ENCODE assay signal across 12 cellular contexts in genomic region chr1:209641216-209642181, GRCh38. TPM values are rescaled to one million over a fixed set of nuclear protein-coding genes. Genes with fewer than 3 reads are reported as not detected.
A peak's percentile ranks its signal among the peaks of the same experiment; 100 is the strongest.
DNase-seq lines count a peak whose midpoint lies in the region; ATAC-seq and TF ChIP-seq lines count a peak whose summit lies in the region.
"Had no signal": no experiment of that assay in that cellular context is flagged by ENCODE, and none has a peak within 500 bp of the region (broad histone marks: within the 10 kb centered on the region; RNA-seq: fewer than 3 reads in every experiment).

No MANE protein-coding gene starts in this region.

- peak overlapping the region; percentile 80 for H3K27ac Mint-ChIP-seq in mesothelial cell of epicardium
- no peak overlapping the region for H3K27ac Mint-ChIP-seq in stimulated activated naive B cell treated with anti-CD40 and anti-IgM and Interleukin-4, amounts not matched to agents 10 μg/mL and 1 μg/mL and 100 μg/mL, for 72 hours
- H3K27ac Mint-ChIP-seq in CD4-positive, alpha-beta memory T cell: peak overlapping the region in 1 of 7 donors; percentile 52

- H3K4me3 Mint-ChIP-seq in mesothelial cell of epicardium: no peak overlapping the region
- no peak overlapping the region for H3K4me3 Mint-ChIP-seq in stimulated activated naive B cell treated with anti-CD40 and anti-IgM and Interleukin-4, amounts not matched to agents 10 μg/mL and 1 μg/mL and 100 μg/mL, for 72 hours
- no peak overlapping the region for H3K4me3 Mint-ChIP-seq in CD4-positive, alpha-beta memory T cell

- H3K27me3 ChIP-seq in SJCRH30 (no peaks in the 10 kb centered on the region), esophagus squamous epithelium (peaks cover 0 to 5% (median 0%) of the 10 kb centered on the region in 4 donors)
- no peaks in the 10 kb centered on the region for H3K27me3 ChIP-seq in CD4-positive, alpha-beta memory T cell (ENCODE audit: insufficient read depth, low read length)

- POLR2A ChIA-PET in CD4-positive, alpha-beta memory T cell (lab: Charles Lee; ENCODE audit: partially characterized antibody): no interaction called here

- H3K27ac ChIP-seq in SJCRH30 (peak overlapping the region; percentile 71), esophagus squamous epithelium (peak overlapping the region; percentile 38 to 83 (median 70)), temporal lobe (ENCODE audit: low read depth, low read length) (peak overlapping the region; percentile 23)
- no peak overlapping the region for H3K27ac ChIP-seq in CD4-positive, alpha-beta memory T cell (ENCODE audit: low read depth, low read length)

- no peak for ATAC-seq in stimulated activated naive B cell treated with anti-CD40 and anti-IgM and Interleukin-4, amounts not matched to agents 10 μg/mL and 1 μg/mL and 100 μg/mL, for 72 hours (replicated peaks)

- CTCF ChIA-PET in CD4-positive, alpha-beta memory T cell (lab: Charles Lee; ENCODE audit: partially characterized antibody): interaction anchor here (1.0 to 3.9 kb wide), 2 partner anchors 11 to 17 kb away, joined by 4 to 17 read pairs; no protein-coding TSS in a partner anchor

- H3K9me3 ChIP-seq in SJCRH30 (replicated peaks) (no peaks in the 10 kb centered on the region), esophagus squamous epithelium (no peaks in the 10 kb centered on the region)
- H3K9me3 ChIP-seq in CD4-positive, alpha-beta memory T cell (ENCODE audit: control insufficient read depth in 1 of 2, low read length in 2 of 2): no peaks in the 10 kb centered on the region

- 48 to 60% methylated on average over 5 to 7 of the region's 10 CpGs for WGBS in esophagus squamous epithelium, 2 donors

- no peak overlapping the region for H3K4me3 ChIP-seq in SJCRH30
- H3K4me3 ChIP-seq in esophagus squamous epithelium: no peak overlapping the region
- no peak overlapping the region for H3K4me3 ChIP-seq in CD4-positive, alpha-beta memory T cell (ENCODE audit: low read length in 2 of 2)

- DNase-seq in SJCRH30: peak; percentile 81 to 88
- DNase-seq in esophagus squamous epithelium (lab: John Stamatoyannopoulos, UW): no peak
- no peak for DNase-seq in mesothelial cell of epicardium (ENCODE audit: low spot score in 2 of 2, unreplicated experiment in 2 of 2)
- DNase-seq in activated T-cell treated with anti-CD3 and anti-CD28 coated beads, Interleukin-2, amount 50 U/mL, for 48 hours: no peak
- no peak for DNase-seq in stimulated activated naive B cell treated with anti-CD40 and anti-IgM and Interleukin-4, amounts not matched to agents 10 μg/mL and 1 μg/mL and 100 μg/mL, for 72 hours
- DNase-seq in NCI-H526 treated with DMSO at 0.1 percent for 48 hours (lab: John Stamatoyannopoulos, UW): no peak
- DNase-seq in CD4-positive, alpha-beta memory T cell: no peak
- DNase-seq: activated CD4-positive, alpha-beta T cell treated with anti-CD3 and anti-CD28 coated beads for 4 hours; dermis blood vessel endothelial cell; DMS79 treated with DMSO at 0.1 percent for 48 hours; mesendoderm had no signal

- H3K36me3 ChIP-seq in SJCRH30 (no peaks in the 10 kb centered on the region), esophagus squamous epithelium (peaks cover 0 to 19% (median 0%) of the 10 kb centered on the region in 3 donors)
- no peaks in the 10 kb centered on the region for H3K36me3 ChIP-seq in CD4-positive, alpha-beta memory T cell (ENCODE audit: insufficient read depth, low read length)

- peaks cover 3% of the 10 kb centered on the region for H3K27me3 Mint-ChIP-seq in mesothelial cell of epicardium (ENCODE audit: low read depth)
- peaks cover 18 to 35% of the 10 kb centered on the region in 2 donors for H3K27me3 Mint-ChIP-seq in stimulated activated naive B cell treated with anti-CD40 and anti-IgM and Interleukin-4, amounts not matched to agents 10 μg/mL and 1 μg/mL and 100 μg/mL, for 72 hours
- H3K27me3 Mint-ChIP-seq in CD4-positive, alpha-beta memory T cell: no peaks in the 10 kb centered on the region

- H3K4me1 ChIP-seq in SJCRH30: peaks cover 33% of the 10 kb centered on the region
- peaks cover 29 to 68% (median 42%) of the 10 kb centered on the region in 3 donors for H3K4me1 ChIP-seq in esophagus squamous epithelium
- no peaks in the 10 kb centered on the region for H3K4me1 ChIP-seq in CD4-positive, alpha-beta memory T cell (ENCODE audit: insufficient read depth, low read length)

- peaks cover 35% of the 10 kb centered on the region for H3K4me1 Mint-ChIP-seq in mesothelial cell of epicardium
- H3K4me1 Mint-ChIP-seq in stimulated activated naive B cell treated with anti-CD40 and anti-IgM and Interleukin-4, amounts not matched to agents 10 μg/mL and 1 μg/mL and 100 μg/mL, for 72 hours: peaks cover 0 to 3% of the 10 kb centered on the region in 2 donors
- H3K4me1 Mint-ChIP-seq in CD4-positive, alpha-beta memory T cell: peaks cover 0 to 3% (median under 1%) of the 10 kb centered on the region in 4 donors

- TF ChIP-seq POLR2A in esophagus squamous epithelium (IDR thresholded peaks at IDR 0.05): no peak

- no peaks in the 10 kb centered on the region for H3K36me3 Mint-ChIP-seq in mesothelial cell of epicardium
- H3K36me3 Mint-ChIP-seq in stimulated activated naive B cell treated with anti-CD40 and anti-IgM and Interleukin-4, amounts not matched to agents 10 μg/mL and 1 μg/mL and 100 μg/mL, for 72 hours: no peaks in the 10 kb centered on the region
- no peaks in the 10 kb centered on the region for H3K36me3 Mint-ChIP-seq in CD4-positive, alpha-beta memory T cell

- intact Hi-C loops in esophagus squamous epithelium (cut with DNase I): no loop called here
- intact Hi-C loops in CD4-positive, alpha-beta memory T cell (cut with micrococcal nuclease): no loop called here

- TF ChIP-seq CTCF in esophagus squamous epithelium (IDR thresholded peaks at IDR 0.05) (no peak), mesothelial cell of epicardium (IDR thresholded peaks at IDR 0.05; ENCODE audit: unreplicated experiment) (no peak)

- H3K9me3 Mint-ChIP-seq in mesothelial cell of epicardium: no peaks in the 10 kb centered on the region
- H3K9me3 Mint-ChIP-seq in stimulated activated naive B cell treated with anti-CD40 and anti-IgM and Interleukin-4, amounts not matched to agents 10 μg/mL and 1 μg/mL and 100 μg/mL, for 72 hours: no peaks in the 10 kb centered on the region
- no peaks in the 10 kb centered on the region for H3K9me3 Mint-ChIP-seq in CD4-positive, alpha-beta memory T cell

RNA-seq across cellular contexts. Expression of gene LAMB3, which starts 10.7 kb away (rescaled TPM):
- total RNA-seq in SJCRH30 (2014; rRNA removed; shearing (Covaris generic)): 8.9 and 9.1 TPM in 2 replicates
- total RNA-seq in esophagus squamous epithelium (100 to 1,000 TPM in 3 of 4 donors, 10 to 100 TPM in 1; 65.4 to 121 (median 113) TPM), mesothelial cell of epicardium (34.7 to 37.0 TPM (median 37.0 TPM) in 3 replicates), temporal lobe (0.74 TPM)
- total RNA-seq in CD4-positive, alpha-beta memory T cell: under 1 TPM; 0.38 to 0.69 TPM
- polyA plus RNA-seq in CD4-positive, alpha-beta memory T cell: under 1 TPM in 1 of 2 donors, not detected in 1; 0.18 TPM

RNA-seq across cellular contexts. Expression of gene G0S2, which starts 33.7 kb away (rescaled TPM):
- 1.3 and 1.8 TPM in 2 replicates for total RNA-seq in SJCRH30 (2014; rRNA removed; shearing (Covaris generic))
- total RNA-seq in esophagus squamous epithelium (10 to 100 TPM in 1 of 4 donors, 1 to 10 TPM in 3; 6.7 to 25.2 (median 7.1) TPM), mesothelial cell of epicardium (3.6 to 5.6 TPM (median 4.1 TPM) in 3 replicates), temporal lobe (2.5 TPM)
- total RNA-seq in CD4-positive, alpha-beta memory T cell: 1 to 10 TPM in 1 of 2 experiments, not detected in 1; 1.2 TPM
- polyA plus RNA-seq in CD4-positive, alpha-beta memory T cell: 1 to 10 TPM in 1 of 2 donors, under 1 TPM in 1; 0.58 to 2.0 TPM

RNA-seq across cellular contexts. Expression of gene CAMK1G, which starts 58.0 kb away (rescaled TPM):
- not detected in 2 replicates for total RNA-seq in SJCRH30 (2014; rRNA removed; shearing (Covaris generic))
- total RNA-seq in esophagus squamous epithelium (under 1 TPM in 1 of 4 donors, not detected in 3; 0.19 TPM), mesothelial cell of epicardium (3.8 to 5.2 TPM (median 4.5 TPM) in 3 replicates), temporal lobe (3.4 TPM)
- total RNA-seq in CD4-positive, alpha-beta memory T cell: not detected
- not detected for polyA plus RNA-seq in CD4-positive, alpha-beta memory T cell
- total RNA-seq: dermis blood vessel endothelial cell had no signal

Comparison
In these comparisons a context has a peak if more than half of its experiments do, and no peak if none do; other contexts are left out.
1. DNase-seq: peak in SJCRH30 (2 of 2); none in esophagus squamous epithelium (single experiment), mesothelial cell of epicardium (0 of 2), activated T-cell treated with anti-CD3 and anti-CD28 coated beads, Interleukin-2, amount 50 U/mL, for 48 hours (0 of 2), stimulated activated naive B cell treated with anti-CD40 and anti-IgM and Interleukin-4, amounts not matched to agents 10 μg/mL and 1 μg/mL and 100 μg/mL, for 72 hours (single experiment), NCI-H526 treated with DMSO at 0.1 percent for 48 hours (single experiment) and CD4-positive, alpha-beta memory T cell (0 of 5).